In the genomic region with DNA sequence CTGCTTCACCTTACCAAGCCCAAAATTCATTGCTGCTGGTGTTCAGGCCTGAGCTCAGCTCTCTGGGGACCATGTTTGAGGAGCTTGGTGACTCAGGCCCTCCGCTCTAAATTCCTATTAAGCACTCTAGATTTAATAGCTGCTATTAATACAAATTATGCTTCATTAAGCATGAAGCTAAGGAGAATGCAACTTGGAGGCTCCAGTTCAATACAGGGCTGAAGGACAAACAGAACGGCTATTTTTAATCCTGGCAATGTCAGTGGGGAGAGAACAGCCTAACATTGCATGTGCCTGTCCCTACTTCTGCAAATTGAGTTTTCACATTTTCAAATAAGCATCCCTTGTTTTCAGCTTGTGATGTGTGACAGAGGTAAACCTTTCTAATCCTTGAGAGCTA, we compare ENCODE assay signal across 20 cellular contexts.
"Had no signal": no experiment of that assay in that cellular context is flagged by ENCODE, and none has a peak within 500 bp of the region (broad histone marks: within the 10 kb centered on the region; RNA-seq: fewer than 3 reads in every experiment).

No MANE protein-coding gene starts in this region.

- H3K4me1 ChIP-seq: stomach, suprapubic skin, transverse colon had no signal

- ATAC-seq: activated T-cell treated with anti-CD3 and anti-CD28 coated beads, Interleukin-2, amount 50 U/mL, for 4 hours; sciatic nerve; stimulated activated memory B cell treated with anti-CD40 and anti-IgM and Interleukin-4, amounts not matched to agents 10 μg/mL and 1 μg/mL and 100 μg/mL, for 72 hours; WTC11 had no signal

- H3K4me3 ChIP-seq: lung, smooth muscle cell, stomach, suprapubic skin, transverse colon had no signal

- H3K36me3 ChIP-seq: stomach, suprapubic skin, transverse colon had no signal

- DNase-seq: activated CD8-positive, alpha-beta memory T cell treated with anti-CD3 and anti-CD28 coated beads for 24 hours; activated CD8-positive, alpha-beta memory T cell treated with anti-CD3 and anti-CD28 coated beads, Interleukin-2, amount 50 U/mL, for 4 hours; activated naive CD4-positive, alpha-beta T cell; activated T-cell treated with anti-CD3 and anti-CD28 coated beads, Interleukin-2, amount 50 U/mL, for 4 hours; cortex of kidney; foreskin fibroblast; hippocampal formation; naive B cell; nucleus accumbens; stimulated activated CD4-positive, alpha-beta T cell treated with anti-CD3 and anti-CD28 coated beads, Interleukin-15, amount 100 ng/mL, for 24 hours; stomach; T1000; transverse colon had no signal

- H3K9me3 ChIP-seq: stomach, suprapubic skin, transverse colon had no signal

- H3K27ac ChIP-seq: epithelial cell of prostate, stomach, suprapubic skin, transverse colon had no signal

- H3K27me3 ChIP-seq: stomach, suprapubic skin, transverse colon had no signal
